ENCODE assay signal across 18 cellular contexts in the genomic region with DNA sequence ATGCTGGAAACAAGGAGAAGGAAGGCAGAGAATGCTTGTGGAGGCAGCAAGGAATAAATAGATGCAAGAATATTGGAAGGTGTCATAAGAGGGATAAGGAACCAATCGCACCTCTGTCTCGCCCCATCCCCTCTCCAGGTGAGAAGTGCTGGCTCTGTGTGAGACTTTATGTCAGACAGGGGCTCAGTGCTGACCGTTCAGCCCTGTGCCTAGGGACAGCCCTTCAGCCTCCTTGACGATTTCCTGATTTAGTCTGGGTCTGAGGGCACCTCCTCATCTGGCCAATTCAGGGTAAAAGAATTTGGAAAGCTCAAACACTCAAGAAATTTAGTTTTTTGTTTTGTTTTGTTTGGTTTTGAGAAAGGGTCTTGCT. TPM values are rescaled to one million over a fixed set of nuclear protein-coding genes. Genes with fewer than 3 reads are reported as not detected.
DNase-seq lines count a peak whose midpoint lies in the region; ATAC-seq and TF ChIP-seq lines count a peak whose summit lies in the region.
"Had no signal": no experiment of that assay in that cellular context is flagged by ENCODE, and none has a peak within 500 bp of the region (broad histone marks: within the 10 kb centered on the region; RNA-seq: fewer than 3 reads in every experiment).

No MANE protein-coding gene starts in this region.

- H2BK120ac ChIP-seq in IMR-90 (ENCODE audit: low read depth, low read length) = no peak overlapping the region

- in situ Hi-C loops in IMR-90 (cut with MboI; ENCODE audit: low sequenced_read_pairs) = no loop called here

- no peak overlapping the region for H3K18ac ChIP-seq in IMR-90 (ENCODE audit: low read depth, low read length)

- ATAC-seq in IMR-90 (ENCODE audit: low read depth) (no peak), HG03571 (IDR thresholded peaks at IDR 0.05; ENCODE audit: unreplicated experiment) (no peak), GM18907 (IDR thresholded peaks at IDR 0.05; ENCODE audit: unreplicated experiment) (no peak)
- ATAC-seq in stimulated activated naive CD8-positive, alpha-beta T cell treated with anti-CD3 and anti-CD28 coated beads, Interleukin-15, amount 100 ng/mL, for 72 hours = no peak
- ATAC-seq: activated CD8-positive, alpha-beta memory T cell treated with anti-CD3 and anti-CD28 coated beads, Interleukin-2, amount 10 ng/mL, durations not matched to agents 7 days and 5 days; GM12878; stimulated activated naive CD8-positive, alpha-beta T cell treated with anti-CD3 and anti-CD28 coated beads, Interleukin-15, Interleukin-2, amounts not matched to agents 100 U/mL and 50 U/mL, for 24 hours had no signal

- H3K9me3 ChIP-seq in IMR-90 (ENCODE audit: control insufficient read depth, insufficient read depth, low read length) (no peaks in the 10 kb centered on the region), endodermal cell (ENCODE audit: control insufficient read depth, low read length) (peaks cover 9% of the 10 kb centered on the region), mesodermal cell (ENCODE audit: control insufficient read depth, low read length) (no peaks in the 10 kb centered on the region), thymus (ENCODE audit: control insufficient read depth) (no peaks in the 10 kb centered on the region)
- H3K9me3 ChIP-seq: heart right ventricle had no signal

- peaks cover 7% of the 10 kb centered on the region; the same call in 1 of the 2 replicates for H3K4me1 ChIP-seq in IMR-90 (ENCODE audit: control insufficient read depth, insufficient read depth, low read length)
- no peaks in the 10 kb centered on the region for H3K4me1 ChIP-seq in endodermal cell (ENCODE audit: control insufficient read depth, insufficient read depth, low read length)
- H3K4me1 ChIP-seq in mesodermal cell (ENCODE audit: control insufficient read depth, insufficient read depth, low read length, poor library complexity, severe bottlenecking) = peaks cover 11% of the 10 kb centered on the region
- H3K4me1 ChIP-seq in thymus (ENCODE audit: control insufficient read depth, insufficient read depth, low read length) = no peaks in the 10 kb centered on the region

- no peak overlapping the region; the same call in 1 of the 2 replicates for H4K91ac ChIP-seq in IMR-90 (ENCODE audit: insufficient read depth, low read depth, low read length)

- H3K4ac ChIP-seq in IMR-90 (ENCODE audit: low read depth, low read length) = no peak overlapping the region

- H3K4me3 Mint-ChIP-seq in endodermal cell = no peak overlapping the region
- H3K4me3 Mint-ChIP-seq in stimulated activated naive CD8-positive, alpha-beta T cell treated with anti-CD3 and anti-CD28 coated beads, Interleukin-15, amount 100 ng/mL, for 72 hours = no peak overlapping the region
- H3K4me3 Mint-ChIP-seq: activated CD8-positive, alpha-beta memory T cell treated with anti-CD3 and anti-CD28 coated beads, Interleukin-2, amount 10 ng/mL, durations not matched to agents 7 days and 5 days; T-helper 1 cell treated with Interleukin-12 subunit alpha and Interleukin-12 subunit beta and Interleukin-4 antibody, amounts not matched to agents 30 μg/mL and 1 μg/mL, for 36 hours had no signal

- no peak overlapping the region for H4K8ac ChIP-seq in IMR-90 (ENCODE audit: low read depth in 2 of 2, low read length in 2 of 2)

- peaks cover 11% of the 10 kb centered on the region for H3K4me1 Mint-ChIP-seq in endodermal cell
- no peaks in the 10 kb centered on the region for H3K4me1 Mint-ChIP-seq in stimulated activated naive CD8-positive, alpha-beta T cell treated with anti-CD3 and anti-CD28 coated beads, Interleukin-15, amount 100 ng/mL, for 72 hours
- H3K4me1 Mint-ChIP-seq: activated CD8-positive, alpha-beta memory T cell treated with anti-CD3 and anti-CD28 coated beads, Interleukin-2, amount 10 ng/mL, durations not matched to agents 7 days and 5 days had no signal

- POLR2A ChIA-PET in IMR-90 (lab: Charles Lee; ENCODE audit: unreplicated experiment) = no interaction called here

- no peaks in the 10 kb centered on the region for H3K9me3 Mint-ChIP-seq in endodermal cell
- no peaks in the 10 kb centered on the region for H3K9me3 Mint-ChIP-seq in stimulated activated naive CD8-positive, alpha-beta T cell treated with anti-CD3 and anti-CD28 coated beads, Interleukin-15, amount 100 ng/mL, for 72 hours
- H3K9me3 Mint-ChIP-seq: T-helper 1 cell treated with Interleukin-12 subunit alpha and Interleukin-12 subunit beta and Interleukin-4 antibody, amounts not matched to agents 30 μg/mL and 1 μg/mL, for 36 hours had no signal

- H3K27me3 ChIP-seq in IMR-90 (ENCODE audit: control insufficient read depth, insufficient read depth, low read length) (peaks cover 56% of the 10 kb centered on the region), endodermal cell (ENCODE audit: control insufficient read depth, insufficient read depth, low read length, poor library complexity, severe bottlenecking) (no peaks in the 10 kb centered on the region), thymus (ENCODE audit: control insufficient read depth, insufficient read depth) (no peaks in the 10 kb centered on the region)

- no peak for DNase-seq in IMR-90
- peak; percentile 65 for DNase-seq in endodermal cell
- no peak for DNase-seq in hippocampal formation (lab: John Stamatoyannopoulos, UW)
- no peak for DNase-seq in stimulated activated naive CD8-positive, alpha-beta T cell treated with anti-CD3 and anti-CD28 coated beads, Interleukin-15, amount 100 ng/mL, for 72 hours
- DNase-seq: activated CD8-positive, alpha-beta memory T cell treated with anti-CD3 and anti-CD28 coated beads, Interleukin-2, amount 10 ng/mL, durations not matched to agents 7 days and 5 days; activated effector memory CD4-positive, alpha-beta T cell treated with anti-CD3 and anti-CD28 coated beads, Interleukin-2, amount 50 U/mL, for 16 hours; amygdala; KG1; NCI-H1092; stimulated activated naive CD8-positive, alpha-beta T cell treated with anti-CD3 and anti-CD28 coated beads, Interleukin-15, Interleukin-2, amounts not matched to agents 100 U/mL and 50 U/mL, for 24 hours had no signal

- H3K27me3 Mint-ChIP-seq in endodermal cell (ENCODE audit: insufficient read depth) = peaks cover 28% of the 10 kb centered on the region
- H3K27me3 Mint-ChIP-seq in stimulated activated naive CD8-positive, alpha-beta T cell treated with anti-CD3 and anti-CD28 coated beads, Interleukin-15, amount 100 ng/mL, for 72 hours = peaks cover 44% of the 10 kb centered on the region

- no peak overlapping the region for H3K9ac ChIP-seq in IMR-90 (ENCODE audit: low read depth, low read length)
- H3K9ac ChIP-seq in endodermal cell (ENCODE audit: extremely low read depth, low read length, poor library complexity, severe bottlenecking) = no peak overlapping the region

- no peak for TF ChIP-seq POLR2A in IMR-90 (IDR thresholded peaks at IDR 0.05; ENCODE audit: low read depth, low read length)

- H4K5ac ChIP-seq in IMR-90 (ENCODE audit: low read depth, low read length) = no peak overlapping the region

- H3K79me1 ChIP-seq in IMR-90 (ENCODE audit: low read depth in 1 of 2, low read length in 2 of 2) = no peaks in the 10 kb centered on the region

- no peak overlapping the region for H2AK9ac ChIP-seq in IMR-90 (replicated peaks; ENCODE audit: low read depth, low read length, poor library complexity)

- no peak overlapping the region for H3K4me3 ChIP-seq in IMR-90 (ENCODE audit: insufficient read depth, low read depth, low read length)
- H3K4me3 ChIP-seq in endodermal cell (ENCODE audit: low read length) = no peak overlapping the region
- no peak overlapping the region for H3K4me3 ChIP-seq in mesodermal cell (ENCODE audit: extremely low read depth, insufficient read depth, low read length, poor library complexity, severe bottlenecking)
- no peak overlapping the region for H3K4me3 ChIP-seq in thymus (ENCODE audit: low read length)
- H3K4me3 ChIP-seq: GM12878 had no signal

- H2AK5ac ChIP-seq in IMR-90 (ENCODE audit: low read depth, low read length) = no peak overlapping the region

- 0 out of 2 replicates have a peak, but pooled peaks cover 3% of the 10 kb centered on the region for H3K9me1 ChIP-seq in IMR-90 (ENCODE audit: insufficient read depth, low read length)

- dilution Hi-C loops in IMR-90 (cut with HindIII; ENCODE audit: low sequenced_read_pairs, unreplicated experiment) = no loop called here

- H2AFZ ChIP-seq in IMR-90 (replicated peaks; ENCODE audit: low read length, poor library complexity) = no peak overlapping the region

- no peak for TF ChIP-seq CTCF in IMR-90 (conservative IDR thresholded peaks at IDR 0.05; ENCODE audit: low read depth, low read length)
- no peak for TF ChIP-seq CTCF in endodermal cell (conservative IDR thresholded peaks at IDR 0.05)

- H3K56ac ChIP-seq in IMR-90 (ENCODE audit: extremely low read depth, insufficient read depth, low read length) = no peak overlapping the region

- no peak overlapping the region for H3K23ac ChIP-seq in IMR-90 (ENCODE audit: low read depth, low read length)

- H4K20me1 ChIP-seq in IMR-90 (ENCODE audit: insufficient read depth, low read length) = no peaks in the 10 kb centered on the region

- H2BK20ac ChIP-seq in IMR-90 (ENCODE audit: low read depth, low read length) = no peak overlapping the region

- H3K27ac ChIP-seq in IMR-90 (ENCODE audit: insufficient read depth, low read length) = no peak overlapping the region
- no peak overlapping the region for H3K27ac ChIP-seq in endodermal cell (ENCODE audit: low read depth, low read length)
- peak overlapping the region; percentile 31 for H3K27ac ChIP-seq in mesodermal cell (ENCODE audit: low read depth, low read length, severe bottlenecking)
- H3K27ac ChIP-seq in thymus (ENCODE audit: low read depth) = peak overlapping the region; percentile 60
- H3K27ac ChIP-seq: HL-60 had no signal

- no peak overlapping the region for H2BK5ac ChIP-seq in IMR-90 (ENCODE audit: low read depth, low read length, poor library complexity, severe bottlenecking)

- no peak overlapping the region for H3K27ac Mint-ChIP-seq in endodermal cell
- H3K27ac Mint-ChIP-seq in stimulated activated naive CD8-positive, alpha-beta T cell treated with anti-CD3 and anti-CD28 coated beads, Interleukin-15, amount 100 ng/mL, for 72 hours = no peak overlapping the region
- H3K27ac Mint-ChIP-seq: activated CD8-positive, alpha-beta memory T cell treated with anti-CD3 and anti-CD28 coated beads, Interleukin-2, amount 10 ng/mL, durations not matched to agents 7 days and 5 days; T-helper 1 cell treated with Interleukin-12 subunit alpha and Interleukin-12 subunit beta and Interleukin-4 antibody, amounts not matched to agents 30 μg/mL and 1 μg/mL, for 36 hours had no signal

- H3K36me3 Mint-ChIP-seq in endodermal cell (ENCODE audit: low read depth) = no peaks in the 10 kb centered on the region
- H3K36me3 Mint-ChIP-seq: activated CD8-positive, alpha-beta memory T cell treated with anti-CD3 and anti-CD28 coated beads, Interleukin-2, amount 10 ng/mL, durations not matched to agents 7 days and 5 days had no signal

- intact Hi-C loops in IMR-90 (cut with micrococcal nuclease) = no loop called here

- peak overlapping the region; percentile 44; the same call in 1 of the 2 replicates for H3K14ac ChIP-seq in IMR-90 (replicated peaks; ENCODE audit: low read depth, low read length)

- H3K4me2 ChIP-seq in IMR-90 (ENCODE audit: low read depth, low read length) = no peak overlapping the region

- BruUV-seq in IMR-90 (replicated peaks; lab: Mats Ljungman, UMichigan) = no TSS peak

- CTCF ChIA-PET in IMR-90 (lab: Yijun Ruan, JAX) = interaction anchor here (0.6 kb wide), 1 partner anchor 366 kb away, joined by 3 read pairs; no protein-coding TSS in a partner anchor

- H3K36me3 ChIP-seq in IMR-90 (ENCODE audit: control insufficient read depth, insufficient read depth, low read length) (no peaks in the 10 kb centered on the region), endodermal cell (ENCODE audit: control insufficient read depth, insufficient read depth, low read length) (no peaks in the 10 kb centered on the region), mesodermal cell (ENCODE audit: control insufficient read depth, insufficient read depth, low read length) (no peaks in the 10 kb centered on the region), thymus (ENCODE audit: control insufficient read depth, insufficient read depth) (no peaks in the 10 kb centered on the region)
- H3K36me3 ChIP-seq: heart right ventricle had no signal

- WGBS in IMR-90 (ENCODE audit: extremely low coverage in 2 of 2, insufficient read length in 1 of 2), 2 experiments = 80% methylated on average over 1 of the region's 4 CpGs; no CpG with 5 or more reads in 1 of the 2 experiments
- WGBS in endodermal cell (ENCODE audit: insufficient coverage in 1 of 2, insufficient read length in 1 of 2), 2 experiments = 80 to 87% methylated on average over 3 to 4 of the region's 4 CpGs
- WGBS in mesodermal cell (ENCODE audit: insufficient coverage in 2 of 2), 2 experiments = 84 to 87% methylated on average over 4 of the region's 4 CpGs
- 79% methylated on average over 4 of the region's 4 CpGs for WGBS in thymus

- TF ChIP-seq RAD21 in IMR-90 (IDR thresholded peaks at IDR 0.05; ENCODE audit: low read length) = no peak

- H2BK15ac ChIP-seq in IMR-90 (ENCODE audit: low read depth, low read length) = no peak overlapping the region

RNA-seq across cellular contexts. Expression of gene FAM241B, which starts 54.9 kb away (rescaled TPM):
- total RNA-seq in IMR-90 (2012; rRNA removed) (0.18 and 0.28 TPM in 2 replicates), endodermal cell (10 to 100 TPM; 27.1 to 42.0 TPM)
- polyA plus RNA-seq in IMR-90 (2012; rRNA removed) (1.2 and 1.4 TPM in 2 replicates), thymus (8.3 TPM)
- polyA plus RNA-seq in IMR-90 (2012; cell fraction: cytosol; rRNA removed) = 0.79 and 1.4 TPM in 2 replicates
- polyA plus RNA-seq in IMR-90 (2012; cell fraction: nucleus; rRNA removed; ENCODE audit: low replicate concordance) = 0.96 and 1.1 TPM in 2 replicates
- polyA plus RNA-seq in endodermal cell (2013, experiment 1 of 2) = 12.0 TPM
- polyA plus RNA-seq in endodermal cell (2013, experiment 2 of 2) = 10.8 TPM
- polyA plus RNA-seq in mesodermal cell (2013, experiment 1 of 2) = 3.8 TPM
- polyA plus RNA-seq in mesodermal cell (2013, experiment 2 of 2) = 3.1 TPM

Comparison
In these comparisons a context has a peak if more than half of its experiments do, and no peak if none do; other contexts are left out.
1. H3K27ac ChIP-seq: peak in mesodermal cell (single experiment) and thymus (single experiment); none in IMR-90 (single experiment) and endodermal cell (single experiment).
2. RNA of gene FAM241B, which starts 54.9 kb away (total RNA-seq): 27.1 to 42.0 TPM in endodermal cell; 0.18 to 0.28 TPM in IMR-90; every median in the first group is over 10 times any median in the second.